In genomic region chr11:59668950-59669610, GRCh38 we compare ENCODE assay signal across 8 cellular contexts. TPM values are rescaled to one million over a fixed set of nuclear protein-coding genes. Genes with fewer than 3 reads are reported as not detected.
DNase-seq lines count a peak whose midpoint lies in the region; ATAC-seq, FAIRE-seq and TF ChIP-seq lines count a peak whose summit lies in the region.

Gene PATL1, minus strand, starts transcription at chr11:59669037. Its CDS starts 142 bp downstream, at chr11:59668895.

- TF ChIP-seq CTCF in AG04449 (IDR thresholded peaks at IDR 0.05; ENCODE audit: insufficient read depth, low read length, missing control alignments), result no peak
- TF ChIP-seq CTCF in WI38 (IDR thresholded peaks at IDR 0.05; ENCODE audit: low read depth, low read length), result no peak
- no peak for TF ChIP-seq CTCF in bronchial epithelial cell (IDR thresholded peaks at IDR 0.05; ENCODE audit: insufficient read depth, low read length, severe bottlenecking)

- peaks cover 2% of the 10 kb centered on the region for H3K36me3 ChIP-seq in bronchial epithelial cell (ENCODE audit: control insufficient read depth, insufficient read depth, low read length)
- peaks cover 0 to 7% of the 10 kb centered on the region in 2 donors for H3K36me3 ChIP-seq in small intestine (ENCODE audit: control insufficient read depth in 2 of 2, insufficient read depth in 2 of 2, low read length in 2 of 2)

- WGBS in small intestine, 3 donors, result 0 to 1% (median 1%) methylated on average over 53 to 68 of the region's 68 CpGs

- H3K27me3 ChIP-seq in bronchial epithelial cell (ENCODE audit: control insufficient read depth, insufficient read depth, low read length), result no peaks in the 10 kb centered on the region
- H3K27me3 ChIP-seq in small intestine (ENCODE audit: control insufficient read depth in 2 of 2, insufficient read depth in 2 of 2, low read length in 2 of 2), result no peaks in the 10 kb centered on the region

- peak; percentile 81 for DNase-seq in AG04449 (ENCODE audit: low read depth, low spot score)
- peak; percentile 98 for DNase-seq in NCI-H2227 treated with DMSO at 0.1 percent for 48 hours (lab: John Stamatoyannopoulos, UW)
- DNase-seq in bronchial epithelial cell (ENCODE audit: low read depth), result peak; percentile 95
- DNase-seq in iPS-NIHi11 (ENCODE audit: low spot score), result peak; percentile 97
- peak; percentile 99 for DNase-seq in small intestine

- H3K27ac ChIP-seq in small intestine (ENCODE audit: low read depth in 1 of 2, low read length in 1 of 2), result peak within 1 kb of the TSS; percentile 79 to 99

- ATAC-seq in GM18907 (IDR thresholded peaks at IDR 0.05; ENCODE audit: unreplicated experiment) (peak; percentile 94), HG03159 (IDR thresholded peaks at IDR 0.05; ENCODE audit: unreplicated experiment) (peak; percentile 94)

- FAIRE-seq in bronchial epithelial cell (lab: Jason Lieb, UNC), result no peak
- no peak for FAIRE-seq in small intestine (lab: Jason Lieb, UNC)

- CTCF ChIA-PET in AG04449 (lab: Yijun Ruan, JAX), result interaction anchor here (0.6 to 4.4 kb wide), 10 partner anchors 9 to 132 kb away, joined by 3 to 32 read pairs (median 6); partner anchors contain the start of gene STX3

- H3K9me3 ChIP-seq in small intestine (ENCODE audit: control insufficient read depth, low read depth), result no peaks in the 10 kb centered on the region

- peaks cover 1 to 6% of the 10 kb centered on the region in 2 donors for H3K4me1 ChIP-seq in small intestine (ENCODE audit: control insufficient read depth in 2 of 2, insufficient read depth in 1 of 2, low read depth in 1 of 2, low read length in 1 of 2)

- peak within 1 kb of the TSS; percentile 81 for H3K4me3 ChIP-seq in AG04449 (ENCODE audit: low read depth, low read length)
- H3K4me3 ChIP-seq in WI38 (ENCODE audit: low read depth, low read length), result peak within 1 kb of the TSS; percentile 89
- peak within 1 kb of the TSS; percentile 60 for H3K4me3 ChIP-seq in bronchial epithelial cell (ENCODE audit: low read depth, low read length)
- peak within 1 kb of the TSS; percentile 93 to 94 for H3K4me3 ChIP-seq in small intestine (ENCODE audit: low read depth in 1 of 2, low read length in 2 of 2)

- POLR2A ChIA-PET in AG04449 (lab: Yijun Ruan, JAX), result interaction anchor here (0.5 to 1.4 kb wide), 8 partner anchors 12 to 132 kb away, joined by 3 to 9 read pairs (median 4); partner anchors contain the start of genes OSBP and STX3

RNA-seq across cellular contexts. Expression of gene PATL1, which starts in this region (rescaled TPM):
- 3.7 and 5.6 TPM in 2 replicates for total RNA-seq in bronchial epithelial cell
- polyA plus RNA-seq in small intestine, result 10 to 100 TPM; 14.5 to 22.3 (median 15.7) TPM

Comparison
In these comparisons a context has a peak if more than half of its experiments do, and no peak if none do; other contexts are left out.
1. Peak in every context shown above with its lines: DNase-seq, ATAC-seq, H3K4me3 ChIP-seq and H3K27ac ChIP-seq.